Comparison of ENCODE assay signal across 1 cellular context in the genomic region with DNA sequence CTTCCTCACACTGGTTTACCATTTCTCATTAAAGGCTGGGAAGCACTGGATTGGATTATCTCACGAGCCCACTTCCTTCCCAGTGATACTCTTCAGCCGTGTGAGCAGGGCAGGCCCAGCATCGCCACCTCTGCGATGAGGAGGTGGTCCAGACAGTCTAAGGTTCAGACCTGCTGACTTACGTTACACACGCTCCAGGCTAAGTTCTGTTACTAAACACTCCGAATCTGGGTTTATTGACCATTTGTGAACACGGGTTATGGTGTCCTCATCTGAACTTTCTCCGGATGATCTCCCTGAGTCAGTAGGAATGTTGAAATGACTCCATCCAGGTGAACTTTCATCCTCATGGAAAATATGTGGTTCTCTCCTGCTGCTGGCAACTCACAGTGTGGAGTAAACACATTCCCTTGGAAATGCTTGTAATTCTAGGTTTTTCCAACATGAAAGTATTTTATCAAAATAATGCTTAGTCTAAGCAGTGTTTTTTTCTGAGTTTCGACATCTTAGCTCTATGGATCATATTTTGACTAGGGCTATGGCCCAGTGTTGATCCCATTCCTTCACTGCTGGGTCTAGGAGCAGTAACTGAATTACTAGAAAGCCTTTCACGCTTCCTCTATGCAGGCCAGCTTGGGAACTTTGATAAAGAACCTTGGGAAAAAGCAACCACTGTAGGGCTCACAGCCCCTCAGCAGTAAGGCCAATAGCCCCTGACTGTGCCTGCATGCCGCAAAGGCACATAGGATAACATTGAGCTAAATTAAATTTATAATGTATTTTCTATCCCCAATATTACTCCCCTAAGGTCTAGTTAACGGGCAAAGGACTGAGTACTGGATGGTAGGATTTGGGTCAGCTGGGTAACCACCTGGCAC.
TF ChIP-seq lines count a peak whose summit lies in the region.

No MANE protein-coding gene starts in this region.

TF ChIP-seq in HCT116, 20 proteins besides CTCF, POLR2A, EP300 and RAD21:
- no peak for TF ChIP-seq CBX3 (IDR thresholded peaks at IDR 0.05; ENCODE audit: low read depth)
- TF ChIP-seq ELF1 (IDR thresholded peaks at IDR 0.05; ENCODE audit: borderline replicate concordance, low read depth) = no peak
- TF ChIP-seq, protein P1, sequence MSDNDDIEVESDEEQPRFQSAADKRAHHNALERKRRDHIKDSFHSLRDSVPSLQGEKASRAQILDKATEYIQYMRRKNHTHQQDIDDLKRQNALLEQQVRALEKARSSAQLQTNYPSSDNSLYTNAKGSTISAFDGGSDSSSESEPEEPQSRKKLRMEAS (IDR thresholded peaks at IDR 0.05) = no peak
- no peak for TF ChIP-seq TCF7L2 (IDR thresholded peaks at IDR 0.05; ENCODE audit: borderline replicate concordance, extremely low read depth, insufficient read depth, insufficient read length)
- no peak for TF ChIP-seq JUND (IDR thresholded peaks at IDR 0.05)
- TF ChIP-seq, protein P2, sequence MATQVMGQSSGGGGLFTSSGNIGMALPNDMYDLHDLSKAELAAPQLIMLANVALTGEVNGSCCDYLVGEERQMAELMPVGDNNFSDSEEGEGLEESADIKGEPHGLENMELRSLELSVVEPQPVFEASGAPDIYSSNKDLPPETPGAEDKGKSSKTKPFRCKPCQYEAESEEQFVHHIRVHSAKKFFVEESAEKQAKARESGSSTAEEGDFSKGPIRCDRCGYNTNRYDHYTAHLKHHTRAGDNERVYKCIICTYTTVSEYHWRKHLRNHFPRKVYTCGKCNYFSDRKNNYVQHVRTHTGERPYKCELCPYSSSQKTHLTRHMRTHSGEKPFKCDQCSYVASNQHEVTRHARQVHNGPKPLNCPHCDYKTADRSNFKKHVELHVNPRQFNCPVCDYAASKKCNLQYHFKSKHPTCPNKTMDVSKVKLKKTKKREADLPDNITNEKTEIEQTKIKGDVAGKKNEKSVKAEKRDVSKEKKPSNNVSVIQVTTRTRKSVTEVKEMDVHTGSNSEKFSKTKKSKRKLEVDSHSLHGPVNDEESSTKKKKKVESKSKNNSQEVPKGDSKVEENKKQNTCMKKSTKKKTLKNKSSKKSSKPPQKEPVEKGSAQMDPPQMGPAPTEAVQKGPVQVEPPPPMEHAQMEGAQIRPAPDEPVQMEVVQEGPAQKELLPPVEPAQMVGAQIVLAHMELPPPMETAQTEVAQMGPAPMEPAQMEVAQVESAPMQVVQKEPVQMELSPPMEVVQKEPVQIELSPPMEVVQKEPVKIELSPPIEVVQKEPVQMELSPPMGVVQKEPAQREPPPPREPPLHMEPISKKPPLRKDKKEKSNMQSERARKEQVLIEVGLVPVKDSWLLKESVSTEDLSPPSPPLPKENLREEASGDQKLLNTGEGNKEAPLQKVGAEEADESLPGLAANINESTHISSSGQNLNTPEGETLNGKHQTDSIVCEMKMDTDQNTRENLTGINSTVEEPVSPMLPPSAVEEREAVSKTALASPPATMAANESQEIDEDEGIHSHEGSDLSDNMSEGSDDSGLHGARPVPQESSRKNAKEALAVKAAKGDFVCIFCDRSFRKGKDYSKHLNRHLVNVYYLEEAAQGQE (IDR thresholded peaks at IDR 0.05; ENCODE audit: low read depth) = no peak
- no peak for TF ChIP-seq POLR2AphosphoS5 (IDR thresholded peaks at IDR 0.05; ENCODE audit: low read depth, low read length)
- no peak for TF ChIP-seq ZBTB33 (IDR thresholded peaks at IDR 0.05; ENCODE audit: extremely low read depth, insufficient replicate concordance, low read length)
- TF ChIP-seq FOSL1 (IDR thresholded peaks at IDR 0.05; ENCODE audit: low read depth) = no peak
- TF ChIP-seq, protein P3, sequence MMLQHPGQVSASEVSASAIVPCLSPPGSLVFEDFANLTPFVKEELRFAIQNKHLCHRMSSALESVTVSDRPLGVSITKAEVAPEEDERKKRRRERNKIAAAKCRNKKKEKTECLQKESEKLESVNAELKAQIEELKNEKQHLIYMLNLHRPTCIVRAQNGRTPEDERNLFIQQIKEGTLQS (IDR thresholded peaks at IDR 0.05) = no peak
- no peak for TF ChIP-seq ZFX (IDR thresholded peaks at IDR 0.05)
- TF ChIP-seq CEBPB (IDR thresholded peaks at IDR 0.05; ENCODE audit: low read depth) = no peak
- no peak for TF ChIP-seq EGR1 (IDR thresholded peaks at IDR 0.05; ENCODE audit: low read depth)
- no peak for TF ChIP-seq SIN3A (IDR thresholded peaks at IDR 0.05; ENCODE audit: low read depth)
- TF ChIP-seq EZH2 (IDR thresholded peaks at IDR 0.05) = no peak
- no peak for TF ChIP-seq ZNF274 (IDR thresholded peaks at IDR 0.05; ENCODE audit: low read depth, low read length)
